8 cellular contexts compared by ENCODE assay signal in genomic region chr2:180006781-180007579, GRCh38. TPM values are rescaled to one million over a fixed set of nuclear protein-coding genes. Genes with fewer than 3 reads are reported as not detected.
DNase-seq lines count a peak whose midpoint lies in the region; ATAC-seq and TF ChIP-seq lines count a peak whose summit lies in the region.

CWC22 (minus strand) TSS chr2:180007297; CDS start chr2:179993341, 13,956 bp downstream.

- DNase-seq in GM12864 (ENCODE audit: low read depth) (peak; percentile 84), NCI-H1417 (lab: John Stamatoyannopoulos, UW) (peak; percentile 84 to 97 (median 95)), SW 1271 (lab: John Stamatoyannopoulos, UW) (peak; percentile 73 to 93), Right ventricle myocardium inferior (ENCODE audit: missing footprints) (peak; percentile 93), ovary (peak; percentile 81 to 91 (median 85)), thyroid gland (peak; percentile 86 to 88)
- DNase-seq in activated naive CD8-positive, alpha-beta T cell treated with anti-CD3 and anti-CD28 coated beads, Interleukin-2, amount 50 U/mL, for 16 hours (ENCODE audit: low read depth, low spot score), result peak; percentile 64

- intact Hi-C loops in Right ventricle myocardium inferior (cut with DNase I) (no loop called here), ovary (cut with DNase I) (no loop called here), thyroid gland (cut with DNase I) (no loop called here)

- H3K36me3 ChIP-seq in ovary, result no peaks in the 10 kb centered on the region
- no peaks in the 10 kb centered on the region for H3K36me3 ChIP-seq in thyroid gland

- peak; percentile 21 for TF ChIP-seq POLR2A in ovary (IDR thresholded peaks at IDR 0.05)
- TF ChIP-seq POLR2A in thyroid gland (IDR thresholded peaks at IDR 0.05), result peak in 1 of 2 donors; percentile 51

- TF ChIP-seq CTCF in GM12864 (IDR thresholded peaks at IDR 0.05; ENCODE audit: low read depth, low read length, missing control alignments) (no peak), ovary (IDR thresholded peaks at IDR 0.05) (no peak), thyroid gland (IDR thresholded peaks at IDR 0.05) (no peak)

- H3K9me3 ChIP-seq in ovary (no peaks in the 10 kb centered on the region), thyroid gland (no peaks in the 10 kb centered on the region)

- WGBS in ovary, 3 donors, result 0 to 1% (median 0%) methylated on average over 46 of the region's 46 CpGs
- 0 to 1% methylated on average over 44 to 46 of the region's 46 CpGs for WGBS in thyroid gland, 2 donors

- H3K4me3 ChIP-seq in GM12864 (ENCODE audit: low read depth, low read length) (peak within 1 kb of the TSS; percentile 66), ovary (peak within 1 kb of the TSS; percentile 71), thyroid gland (replicated peaks in 1 of 3) (peak within 1 kb of the TSS; percentile 77 to 94 (median 80))

- peak; percentile 95 for ATAC-seq in HG02759 (IDR thresholded peaks at IDR 0.05; ENCODE audit: unreplicated experiment)
- ATAC-seq in Right ventricle myocardium inferior, result peak; percentile 97

- H3K27ac ChIP-seq in ovary, result peak within 1 kb of the TSS; percentile 64 to 84
- peak within 1 kb of the TSS; percentile 72 to 90 (median 83) for H3K27ac ChIP-seq in thyroid gland

- peak; percentile 31 for TF ChIP-seq EP300 in ovary (IDR thresholded peaks at IDR 0.05)

- H3K27me3 ChIP-seq in ovary (no peaks in the 10 kb centered on the region), thyroid gland (no peaks in the 10 kb centered on the region)

- H3K4me1 ChIP-seq in ovary (ENCODE audit: insufficient read depth) (peaks cover 4% of the 10 kb centered on the region), thyroid gland (peaks cover 12 to 13% of the 10 kb centered on the region in 2 donors)

RNA-seq across cellular contexts. Expression of gene CWC22, which starts in this region (rescaled TPM):
- total RNA-seq in Right ventricle myocardium inferior (11.8 TPM), ovary (10 to 100 TPM; 16.0 to 25.2 (median 20.8) TPM), thyroid gland (10 to 100 TPM; 22.0 to 31.7 (median 26.8) TPM)
- polyA plus RNA-seq in ovary, result 10 to 100 TPM; 14.9 to 16.6 TPM

Comparison
In these comparisons a context has a peak if more than half of its experiments do, and no peak if none do; other contexts are left out.
1. Peak in every context shown above with its lines: DNase-seq, ATAC-seq, H3K4me3 ChIP-seq and H3K27ac ChIP-seq.